Comparison of ENCODE assay signal across 15 cellular contexts in the genomic region with DNA sequence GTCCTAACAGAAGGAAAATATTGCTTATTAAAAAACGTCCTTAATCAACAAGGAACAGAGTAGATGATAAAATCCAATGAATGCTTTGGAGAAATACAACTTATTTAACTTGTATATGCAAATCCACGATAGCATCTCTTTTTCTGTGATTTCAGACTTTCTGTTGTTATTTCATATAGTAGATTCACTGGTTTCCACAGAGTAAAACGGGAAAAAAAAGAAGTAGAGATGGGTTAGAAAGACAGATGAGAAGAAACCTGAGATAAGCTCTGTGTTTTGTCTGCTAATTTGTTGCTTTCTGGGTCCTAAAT.
A peak's percentile ranks its signal among the peaks of the same experiment; 100 is the strongest.
DNase-seq lines count a peak whose midpoint lies in the region; ATAC-seq and TF ChIP-seq lines count a peak whose summit lies in the region.
"Had no signal": no experiment of that assay in that cellular context is flagged by ENCODE, and none has a peak within 500 bp of the region (broad histone marks: within the 10 kb centered on the region; RNA-seq: fewer than 3 reads in every experiment).

No MANE protein-coding gene starts in this region.

- H3K4me3 ChIP-seq in SK-N-MC: peak overlapping the region; percentile 70
- H3K4me3 ChIP-seq in transverse colon: no peak overlapping the region
- H3K4me3 ChIP-seq in foreskin fibroblast (ENCODE audit: low read depth in 1 of 2, low read length in 2 of 2): no peak overlapping the region
- H3K4me3 ChIP-seq: skin epidermis had no signal

- no peak overlapping the region for H3K4me3 Mint-ChIP-seq in activated CD8-positive, alpha-beta T cell treated with anti-CD3 and anti-CD28 coated beads for 36 hours
- no peak overlapping the region for H3K4me3 Mint-ChIP-seq in activated CD8-positive, alpha-beta T cell treated with anti-CD3 and anti-CD28 coated beads, Interleukin-2, amount 10 ng/mL, durations not matched to agents 7 days and 5 days
- H3K4me3 Mint-ChIP-seq in mesothelial cell of epicardium: no peak overlapping the region
- H3K4me3 Mint-ChIP-seq in type B pancreatic cell: no peak overlapping the region

- H3K27me3 Mint-ChIP-seq in activated CD8-positive, alpha-beta T cell treated with anti-CD3 and anti-CD28 coated beads for 36 hours: no peaks in the 10 kb centered on the region
- H3K27me3 Mint-ChIP-seq in activated CD8-positive, alpha-beta T cell treated with anti-CD3 and anti-CD28 coated beads, Interleukin-2, amount 10 ng/mL, durations not matched to agents 7 days and 5 days (ENCODE audit: low read depth): no peaks in the 10 kb centered on the region
- H3K27me3 Mint-ChIP-seq in mesothelial cell of epicardium (ENCODE audit: low read depth): peaks cover 25% of the 10 kb centered on the region
- H3K27me3 Mint-ChIP-seq in type B pancreatic cell: peaks cover 21% of the 10 kb centered on the region

- intact Hi-C loops in activated CD8-positive, alpha-beta T cell treated with anti-CD3 and anti-CD28 coated beads for 36 hours (cut with micrococcal nuclease): no loop called here
- intact Hi-C loops in transverse colon (cut with DNase I; ENCODE audit: low total_unique reads): no loop called here

- POLR2A ChIA-PET in activated CD8-positive, alpha-beta T cell treated with anti-CD3 and anti-CD28 coated beads for 36 hours (lab: Charles Lee): no interaction called here
- POLR2A ChIA-PET in activated CD8-positive, alpha-beta T cell treated with anti-CD3 and anti-CD28 coated beads, Interleukin-2, amount 10 ng/mL, durations not matched to agents 7 days and 5 days (lab: Charles Lee): no interaction called here

- H3K4me1 ChIP-seq in transverse colon: no peaks in the 10 kb centered on the region

- H3K9me3 Mint-ChIP-seq in activated CD8-positive, alpha-beta T cell treated with anti-CD3 and anti-CD28 coated beads for 36 hours: peaks cover 2% of the 10 kb centered on the region
- H3K9me3 Mint-ChIP-seq in activated CD8-positive, alpha-beta T cell treated with anti-CD3 and anti-CD28 coated beads, Interleukin-2, amount 10 ng/mL, durations not matched to agents 7 days and 5 days (ENCODE audit: insufficient read depth): no peaks in the 10 kb centered on the region
- H3K9me3 Mint-ChIP-seq in mesothelial cell of epicardium (no peaks in the 10 kb centered on the region), type B pancreatic cell (no peaks in the 10 kb centered on the region)
- H3K9me3 Mint-ChIP-seq: T-helper 1 cell treated with Interleukin-12 subunit alpha and Interleukin-12 subunit beta and Interleukin-4 antibody, amounts not matched to agents 30 μg/mL and 1 μg/mL, for 36 hours had no signal

- H3K9me3 ChIP-seq in SK-N-MC (ENCODE audit: low read depth, low read length): no peaks in the 10 kb centered on the region
- no peaks in the 10 kb centered on the region for H3K9me3 ChIP-seq in transverse colon
- H3K9me3 ChIP-seq: stomach had no signal

- H3K36me3 ChIP-seq in SK-N-MC (ENCODE audit: insufficient read depth, low read length) (no peaks in the 10 kb centered on the region), transverse colon (no peaks in the 10 kb centered on the region)
- H3K36me3 ChIP-seq: stomach had no signal

- TF ChIP-seq CTCF in activated CD8-positive, alpha-beta T cell treated with anti-CD3 and anti-CD28 coated beads for 36 hours (IDR thresholded peaks at IDR 0.05): peak; percentile 2
- TF ChIP-seq CTCF in mesothelial cell of epicardium (IDR thresholded peaks at IDR 0.05; ENCODE audit: unreplicated experiment) (peak; percentile 14), type B pancreatic cell (conservative IDR thresholded peaks at IDR 0.05) (peak; percentile 6), transverse colon (IDR thresholded peaks at IDR 0.05) (peak in 1 of 5 experiments; percentile 3), foreskin fibroblast (IDR thresholded peaks at IDR 0.05; ENCODE audit: low read depth, low read length) (no peak)

- CTCF ChIA-PET in activated CD8-positive, alpha-beta T cell treated with anti-CD3 and anti-CD28 coated beads for 36 hours (lab: Charles Lee): interaction anchor here (1.0 to 2.1 kb wide), 2 partner anchors 9 to 10 kb away, joined by 3 to 5 read pairs; no protein-coding TSS in a partner anchor
- CTCF ChIA-PET in activated CD8-positive, alpha-beta T cell treated with anti-CD3 and anti-CD28 coated beads, Interleukin-2, amount 10 ng/mL, durations not matched to agents 7 days and 5 days (lab: Charles Lee): interaction anchor here (1.0 to 1.4 kb wide), 2 partner anchors 12 to 410 kb away, joined by 3 read pairs; no protein-coding TSS in a partner anchor

- no peak overlapping the region for H3K27ac Mint-ChIP-seq in activated CD8-positive, alpha-beta T cell treated with anti-CD3 and anti-CD28 coated beads for 36 hours
- H3K27ac Mint-ChIP-seq in activated CD8-positive, alpha-beta T cell treated with anti-CD3 and anti-CD28 coated beads, Interleukin-2, amount 10 ng/mL, durations not matched to agents 7 days and 5 days: no peak overlapping the region
- H3K27ac Mint-ChIP-seq in mesothelial cell of epicardium (no peak overlapping the region), type B pancreatic cell (no peak overlapping the region)
- H3K27ac Mint-ChIP-seq: T-helper 1 cell treated with Interleukin-12 subunit alpha and Interleukin-12 subunit beta and Interleukin-4 antibody, amounts not matched to agents 30 μg/mL and 1 μg/mL, for 36 hours had no signal

- H3K27me3 ChIP-seq in transverse colon: no peaks in the 10 kb centered on the region
- H3K27me3 ChIP-seq: stomach had no signal

- no peak overlapping the region for H3K9ac ChIP-seq in SK-N-MC (ENCODE audit: insufficient read length)

- no peak for DNase-seq in activated CD8-positive, alpha-beta T cell treated with anti-CD3 and anti-CD28 coated beads for 36 hours
- DNase-seq in activated CD8-positive, alpha-beta T cell treated with anti-CD3 and anti-CD28 coated beads, Interleukin-2, amount 10 ng/mL, durations not matched to agents 7 days and 5 days: no peak
- DNase-seq in SK-N-MC (ENCODE audit: low read depth, low spot score): no peak
- no peak for DNase-seq in mesothelial cell of epicardium (ENCODE audit: low spot score in 2 of 2, unreplicated experiment in 2 of 2)
- no peak for DNase-seq in type B pancreatic cell (ENCODE audit: extremely low spot score, unreplicated experiment)
- no peak for DNase-seq in transverse colon
- no peak for DNase-seq in foreskin fibroblast
- DNase-seq in cerebellar nuclear complex (lab: John Stamatoyannopoulos, UW): no peak
- DNase-seq: activated CD4-positive, alpha-beta T cell treated with anti-CD3 and anti-CD28 coated beads, Interleukin-2, amount 50 U/mL, for 1 hour; activated naive CD4-positive, alpha-beta T cell; activated T-cell treated with anti-CD3 and anti-CD28 coated beads for 4 hours; kidney; stomach had no signal

- H3K4me1 Mint-ChIP-seq in activated CD8-positive, alpha-beta T cell treated with anti-CD3 and anti-CD28 coated beads for 36 hours (ENCODE audit: low read depth): peaks cover 4% of the 10 kb centered on the region
- no peaks in the 10 kb centered on the region for H3K4me1 Mint-ChIP-seq in activated CD8-positive, alpha-beta T cell treated with anti-CD3 and anti-CD28 coated beads, Interleukin-2, amount 10 ng/mL, durations not matched to agents 7 days and 5 days (ENCODE audit: low read depth)
- no peaks in the 10 kb centered on the region for H3K4me1 Mint-ChIP-seq in mesothelial cell of epicardium
- no peaks in the 10 kb centered on the region for H3K4me1 Mint-ChIP-seq in type B pancreatic cell (ENCODE audit: unreplicated experiment)

- WGBS in transverse colon (ENCODE audit: low coverage in 1 of 2), 2 donors: 26 to 29% methylated on average over 3 of the region's 3 CpGs

- H3K27ac ChIP-seq in SK-N-MC (no peak overlapping the region), transverse colon (no peak overlapping the region)
- H3K27ac ChIP-seq: skin epidermis, stomach had no signal

- no peak for TF ChIP-seq POLR2A in transverse colon (IDR thresholded peaks at IDR 0.05)

- in situ Hi-C loops in transverse colon (cut with MboI; ENCODE audit: low pct_ligation_motif_present in 1 of 4, low pct_unique_long_range_greater_than_20kb in 1 of 4, low sequenced_read_pairs in 3 of 4): no loop called here

- ATAC-seq in activated CD8-positive, alpha-beta T cell treated with anti-CD3 and anti-CD28 coated beads for 36 hours: no peak
- no peak for ATAC-seq in activated CD8-positive, alpha-beta T cell treated with anti-CD3 and anti-CD28 coated beads, Interleukin-2, amount 10 ng/mL, durations not matched to agents 7 days and 5 days

- H3K36me3 Mint-ChIP-seq in activated CD8-positive, alpha-beta T cell treated with anti-CD3 and anti-CD28 coated beads for 36 hours (ENCODE audit: low read depth): no peaks in the 10 kb centered on the region
- no peaks in the 10 kb centered on the region for H3K36me3 Mint-ChIP-seq in activated CD8-positive, alpha-beta T cell treated with anti-CD3 and anti-CD28 coated beads, Interleukin-2, amount 10 ng/mL, durations not matched to agents 7 days and 5 days (ENCODE audit: low read depth)
- no peaks in the 10 kb centered on the region for H3K36me3 Mint-ChIP-seq in mesothelial cell of epicardium
- no peaks in the 10 kb centered on the region for H3K36me3 Mint-ChIP-seq in type B pancreatic cell

- TF ChIP-seq EP300 in transverse colon (IDR thresholded peaks at IDR 0.05; ENCODE audit: low read depth): no peak
